Comparison of ENCODE assay signal across 15 cellular contexts in the genomic region with DNA sequence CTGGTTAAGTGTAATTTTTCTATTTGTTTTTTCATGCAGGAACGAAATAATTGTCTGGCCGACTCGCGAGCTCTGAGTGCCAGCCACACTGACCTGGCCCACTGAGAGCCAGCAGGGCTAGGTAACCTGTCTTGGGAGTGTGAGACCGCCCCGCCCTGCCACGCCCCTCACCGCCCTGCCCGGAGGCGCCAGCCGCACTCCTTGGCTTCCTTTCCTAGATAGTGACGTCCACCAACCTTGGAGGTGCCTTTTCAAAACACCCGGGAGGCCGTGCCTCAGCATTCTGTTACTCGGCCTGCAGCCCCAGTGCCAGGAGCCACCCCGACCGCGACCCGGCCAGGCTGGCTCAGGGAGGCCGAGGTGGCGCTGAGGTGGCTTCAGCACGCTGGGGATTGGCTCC. TPM values are rescaled to one million over a fixed set of nuclear protein-coding genes. Genes with fewer than 3 reads are reported as not detected.
DNase-seq lines count a peak whose midpoint lies in the region; ATAC-seq and TF ChIP-seq lines count a peak whose summit lies in the region.
"Had no signal": no experiment of that assay in that cellular context is flagged by ENCODE, and none has a peak within 500 bp of the region (broad histone marks: within the 10 kb centered on the region; RNA-seq: fewer than 3 reads in every experiment).

No MANE protein-coding gene starts in this region.

- DNase-seq in GM23338 (ENCODE audit: low spot score) (no peak), RWPE1 (ENCODE audit: low spot score) (peak; percentile 75), iPS-NIHi11 (ENCODE audit: low spot score) (peak; percentile 58), gastrocnemius medialis (peak in 1 of 2 donors; percentile 71), SJCRH30 (no peak)
- no peak for DNase-seq in stimulated activated effector memory CD8-positive, alpha-beta T cell treated with anti-CD3 and anti-CD28 coated beads, Interleukin-12 subunit alpha, Interleukin-12 subunit beta, amount 100 ng/mL, for 72 hours (ENCODE audit: low spot score in 2 of 2)
- no peak for DNase-seq in activated T-helper 2 cell treated with anti-CD3 and anti-CD28 coated beads, Interferon-gamma antibody, Interleukin-2, Interleukin-4, amounts not matched to agents 10 μg/mL and 5 μg/mL and 100 μg/mL, durations not matched to agents 14 hours and 24 hours and 36 hours (ENCODE audit: low spot score)
- DNase-seq: activated CD4-positive, alpha-beta memory T cell treated with anti-CD3 and anti-CD28 coated beads for 36 hours; activated T-cell treated with anti-CD3 and anti-CD28 coated beads, Interleukin-2, amount 50 U/mL, for 72 hours; KBM-7; NCI-H2227 treated with DMSO at 0.1 percent for 48 hours; SK-N-SH had no signal

- no peaks in the 10 kb centered on the region for H3K9me3 Mint-ChIP-seq in GM23338
- no peaks in the 10 kb centered on the region for H3K9me3 Mint-ChIP-seq in stimulated activated effector memory CD8-positive, alpha-beta T cell treated with anti-CD3 and anti-CD28 coated beads, Interleukin-12 subunit alpha, Interleukin-12 subunit beta, amount 100 ng/mL, for 72 hours
- H3K9me3 Mint-ChIP-seq in activated T-helper 2 cell treated with anti-CD3 and anti-CD28 coated beads, Interferon-gamma antibody, Interleukin-2, Interleukin-4, amounts not matched to agents 10 μg/mL and 5 μg/mL and 100 μg/mL, durations not matched to agents 14 hours and 24 hours and 36 hours, result no peaks in the 10 kb centered on the region
- H3K9me3 Mint-ChIP-seq: activated CD4-positive, alpha-beta memory T cell treated with anti-CD3 and anti-CD28 coated beads for 36 hours; activated T-cell treated with anti-CD3 and anti-CD28 coated beads, Interleukin-2, amount 50 U/mL, for 72 hours; stimulated activated naive CD8-positive, alpha-beta T cell treated with anti-CD3 and anti-CD28 coated beads, Interleukin-15, Interleukin-2, amounts not matched to agents 100 ng/mL and 50 ng/mL, for 24 hours had no signal

- TF ChIP-seq POLR2A in gastrocnemius medialis (IDR thresholded peaks at IDR 0.05), result no peak

- H4K20me1 ChIP-seq in GM23338 (replicated peaks; ENCODE audit: insufficient read depth), result peaks cover 20% of the 10 kb centered on the region

- no peak overlapping the region for H3K4me2 ChIP-seq in GM23338
- H3K4me2 ChIP-seq: SK-N-SH had no signal

- no peak overlapping the region for H3K4me3 ChIP-seq in GM23338
- no peak overlapping the region for H3K4me3 ChIP-seq in gastrocnemius medialis
- no peak overlapping the region for H3K4me3 ChIP-seq in SJCRH30
- H3K4me3 ChIP-seq: pancreas had no signal

- peaks cover 12% of the 10 kb centered on the region; the same call in 1 of the 2 replicates for H3F3A ChIP-seq in GM23338 (replicated peaks; ENCODE audit: low read depth)

- intact Hi-C loops in gastrocnemius medialis (cut with DNase I; ENCODE audit: low total_unique reads), result no loop called here
- intact Hi-C loops in activated T-helper 2 cell treated with anti-CD3 and anti-CD28 coated beads, Interferon-gamma antibody, Interleukin-2, Interleukin-4, amounts not matched to agents 10 μg/mL and 5 μg/mL and 100 μg/mL, durations not matched to agents 14 hours and 24 hours and 36 hours (cut with micrococcal nuclease), result no loop called here

- peaks cover 21% of the 10 kb centered on the region for H3K27me3 Mint-ChIP-seq in GM23338 (ENCODE audit: insufficient read depth, low read depth, poor library complexity)
- no peaks in the 10 kb centered on the region for H3K27me3 Mint-ChIP-seq in activated T-helper 2 cell treated with anti-CD3 and anti-CD28 coated beads, Interferon-gamma antibody, Interleukin-2, Interleukin-4, amounts not matched to agents 10 μg/mL and 5 μg/mL and 100 μg/mL, durations not matched to agents 14 hours and 24 hours and 36 hours (ENCODE audit: low read depth)
- H3K27me3 Mint-ChIP-seq: activated CD4-positive, alpha-beta memory T cell treated with anti-CD3 and anti-CD28 coated beads for 36 hours; stimulated activated naive CD8-positive, alpha-beta T cell treated with anti-CD3 and anti-CD28 coated beads, Interleukin-15, Interleukin-2, amounts not matched to agents 100 ng/mL and 50 ng/mL, for 24 hours had no signal

- TF ChIP-seq CTCF in GM23338 (conservative IDR thresholded peaks at IDR 0.05; ENCODE audit: low read depth in 2 of 2) (no peak), RWPE1 (conservative IDR thresholded peaks at IDR 0.05; ENCODE audit: low read depth) (no peak), gastrocnemius medialis (IDR thresholded peaks at IDR 0.05 in 4 of 5, conservative IDR thresholded peaks at IDR 0.05 in 1 of 5) (no peak)

- no peak overlapping the region for H2AFZ ChIP-seq in GM23338

- H3K36me3 Mint-ChIP-seq in GM23338 (ENCODE audit: low read depth), result peaks cover 36% of the 10 kb centered on the region
- peaks cover 88% of the 10 kb centered on the region for H3K36me3 Mint-ChIP-seq in stimulated activated effector memory CD8-positive, alpha-beta T cell treated with anti-CD3 and anti-CD28 coated beads, Interleukin-12 subunit alpha, Interleukin-12 subunit beta, amount 100 ng/mL, for 72 hours
- H3K36me3 Mint-ChIP-seq in activated T-helper 2 cell treated with anti-CD3 and anti-CD28 coated beads, Interferon-gamma antibody, Interleukin-2, Interleukin-4, amounts not matched to agents 10 μg/mL and 5 μg/mL and 100 μg/mL, durations not matched to agents 14 hours and 24 hours and 36 hours (ENCODE audit: low read depth), result peaks cover 39% of the 10 kb centered on the region

- peaks cover 24% of the 10 kb centered on the region for H3K4me1 Mint-ChIP-seq in GM23338
- H3K4me1 Mint-ChIP-seq in stimulated activated effector memory CD8-positive, alpha-beta T cell treated with anti-CD3 and anti-CD28 coated beads, Interleukin-12 subunit alpha, Interleukin-12 subunit beta, amount 100 ng/mL, for 72 hours, result no peaks in the 10 kb centered on the region
- no peaks in the 10 kb centered on the region for H3K4me1 Mint-ChIP-seq in activated T-helper 2 cell treated with anti-CD3 and anti-CD28 coated beads, Interferon-gamma antibody, Interleukin-2, Interleukin-4, amounts not matched to agents 10 μg/mL and 5 μg/mL and 100 μg/mL, durations not matched to agents 14 hours and 24 hours and 36 hours (ENCODE audit: low read depth)

- CTCF ChIA-PET in RWPE1 (lab: Yijun Ruan, JAX), result interaction anchor here (0.6 to 1.1 kb wide), 3 partner anchors 13 to 120 kb away, joined by 3 to 5 read pairs (median 4); no protein-coding TSS in a partner anchor

- no peak overlapping the region for H3K4me3 Mint-ChIP-seq in GM23338
- H3K4me3 Mint-ChIP-seq in stimulated activated effector memory CD8-positive, alpha-beta T cell treated with anti-CD3 and anti-CD28 coated beads, Interleukin-12 subunit alpha, Interleukin-12 subunit beta, amount 100 ng/mL, for 72 hours, result no peak overlapping the region
- H3K4me3 Mint-ChIP-seq in activated T-helper 2 cell treated with anti-CD3 and anti-CD28 coated beads, Interferon-gamma antibody, Interleukin-2, Interleukin-4, amounts not matched to agents 10 μg/mL and 5 μg/mL and 100 μg/mL, durations not matched to agents 14 hours and 24 hours and 36 hours (ENCODE audit: low read depth), result no peak overlapping the region
- H3K4me3 Mint-ChIP-seq: activated CD4-positive, alpha-beta memory T cell treated with anti-CD3 and anti-CD28 coated beads for 36 hours; activated T-cell treated with anti-CD3 and anti-CD28 coated beads, Interleukin-2, amount 50 U/mL, for 72 hours; stimulated activated naive CD8-positive, alpha-beta T cell treated with anti-CD3 and anti-CD28 coated beads, Interleukin-15, Interleukin-2, amounts not matched to agents 100 ng/mL and 50 ng/mL, for 24 hours had no signal

- H3K9me3 ChIP-seq in gastrocnemius medialis, result no peaks in the 10 kb centered on the region
- no peaks in the 10 kb centered on the region for H3K9me3 ChIP-seq in SJCRH30 (replicated peaks)
- H3K9me3 ChIP-seq: pancreas, SK-N-SH had no signal

- no peak overlapping the region for H3K27ac Mint-ChIP-seq in GM23338
- no peak overlapping the region for H3K27ac Mint-ChIP-seq in stimulated activated effector memory CD8-positive, alpha-beta T cell treated with anti-CD3 and anti-CD28 coated beads, Interleukin-12 subunit alpha, Interleukin-12 subunit beta, amount 100 ng/mL, for 72 hours
- H3K27ac Mint-ChIP-seq in activated T-helper 2 cell treated with anti-CD3 and anti-CD28 coated beads, Interferon-gamma antibody, Interleukin-2, Interleukin-4, amounts not matched to agents 10 μg/mL and 5 μg/mL and 100 μg/mL, durations not matched to agents 14 hours and 24 hours and 36 hours, result no peak overlapping the region
- H3K27ac Mint-ChIP-seq: activated CD4-positive, alpha-beta memory T cell treated with anti-CD3 and anti-CD28 coated beads for 36 hours; activated T-cell treated with anti-CD3 and anti-CD28 coated beads, Interleukin-2, amount 50 U/mL, for 72 hours; stimulated activated naive CD8-positive, alpha-beta T cell treated with anti-CD3 and anti-CD28 coated beads, Interleukin-15, Interleukin-2, amounts not matched to agents 100 ng/mL and 50 ng/mL, for 24 hours had no signal

- H3K9me2 ChIP-seq in GM23338 (ENCODE audit: insufficient read depth), result no peaks in the 10 kb centered on the region
- H3K9me2 ChIP-seq: SK-N-SH had no signal

- H3K27me3 ChIP-seq in GM23338 (ENCODE audit: insufficient read depth) (no peaks in the 10 kb centered on the region), gastrocnemius medialis (no peaks in the 10 kb centered on the region), SJCRH30 (no peaks in the 10 kb centered on the region)
- H3K27me3 ChIP-seq: pancreas had no signal

- in situ Hi-C loops in gastrocnemius medialis (cut with MboI; ENCODE audit: low sequenced_read_pairs in 4 of 4), result no loop called here

- H3K79me2 ChIP-seq in GM23338 (replicated peaks; ENCODE audit: insufficient read depth), result peaks cover 13% of the 10 kb centered on the region; the same call in 1 of the 2 replicates

- peaks cover 6% of the 10 kb centered on the region; the same call in 1 of the 2 replicates for H3K4me1 ChIP-seq in GM23338 (ENCODE audit: insufficient read depth)
- peaks cover 39 to 50% of the 10 kb centered on the region in 2 donors for H3K4me1 ChIP-seq in gastrocnemius medialis
- peaks cover 36% of the 10 kb centered on the region for H3K4me1 ChIP-seq in SJCRH30

- POLR2A ChIA-PET in RWPE1 (lab: Yijun Ruan, JAX; ENCODE audit: low non-redundant PET), result no interaction called here

- 0 out of 2 replicates have a peak overlapping the region, but pooled peaks have one; percentile 39 for H3K27ac ChIP-seq in GM23338 (ENCODE audit: low read depth)
- peak overlapping the region; percentile 91 for H3K27ac ChIP-seq in RWPE1
- H3K27ac ChIP-seq in gastrocnemius medialis, result peak overlapping the region in 3 of 4 donors; percentile 4 to 75 (median 56)
- no peak overlapping the region for H3K27ac ChIP-seq in SJCRH30
- H3K27ac ChIP-seq: pancreas had no signal

- ATAC-seq in GM23338 (no peak), gastrocnemius medialis (peak; percentile 14 to 63), GM18873 (IDR thresholded peaks at IDR 0.05; ENCODE audit: low FRiP score, unreplicated experiment) (no peak)
- no peak for ATAC-seq in stimulated activated effector memory CD8-positive, alpha-beta T cell treated with anti-CD3 and anti-CD28 coated beads, Interleukin-12 subunit alpha, Interleukin-12 subunit beta, amount 100 ng/mL, for 72 hours
- ATAC-seq: activated T-cell treated with anti-CD3 and anti-CD28 coated beads, Interleukin-2, amount 50 U/mL, for 72 hours; pancreas had no signal

- H3K36me3 ChIP-seq in GM23338 (ENCODE audit: insufficient read depth), result peaks cover 4% of the 10 kb centered on the region; the same call in 1 of the 2 replicates
- H3K36me3 ChIP-seq in gastrocnemius medialis, result peaks cover 0 to 39% of the 10 kb centered on the region in 2 donors
- peaks cover 19% of the 10 kb centered on the region for H3K36me3 ChIP-seq in SJCRH30

RNA-seq across cellular contexts. Expression of a gene that starts 21.7 kb away (rescaled TPM):
- 52.2 and 72.9 TPM in 2 replicates for total RNA-seq in GM23338 (2014; rRNA removed; shearing (Covaris generic))
- polyA plus RNA-seq in GM23338 (2016; fragmentation: Nextera tagmentation; extraction: Ambion mirVana), result 16.6 and 20.4 TPM in 2 replicates
- 10 to 100 TPM in 1 of 4 donors, 1 to 10 TPM in 3; 1.3 to 26.5 (median 3.0) TPM for total RNA-seq in gastrocnemius medialis
- total RNA-seq in activated T-helper 2 cell treated with anti-CD3 and anti-CD28 coated beads, Interferon-gamma antibody, Interleukin-2, Interleukin-4, amounts not matched to agents 10 μg/mL and 5 μg/mL and 100 μg/mL, durations not matched to agents 14 hours and 24 hours and 36 hours, result 52.9 and 53.7 TPM in 2 replicates
- 58.0 and 67.0 TPM in 2 replicates for total RNA-seq in SJCRH30 (2014; rRNA removed; shearing (Covaris generic))

RNA-seq across cellular contexts. Expression of a gene that starts 22.1 kb away (rescaled TPM):
- 89.6 and 116 TPM in 2 replicates for total RNA-seq in GM23338 (2014; rRNA removed; shearing (Covaris generic))
- 79.4 and 88.0 TPM in 2 replicates for polyA plus RNA-seq in GM23338 (2016; fragmentation: Nextera tagmentation; extraction: Ambion mirVana)
- 10 to 100 TPM; 16.2 to 25.8 (median 20.2) TPM for total RNA-seq in gastrocnemius medialis
- 24.6 and 27.5 TPM in 2 replicates for total RNA-seq in activated T-helper 2 cell treated with anti-CD3 and anti-CD28 coated beads, Interferon-gamma antibody, Interleukin-2, Interleukin-4, amounts not matched to agents 10 μg/mL and 5 μg/mL and 100 μg/mL, durations not matched to agents 14 hours and 24 hours and 36 hours
- total RNA-seq in SJCRH30 (2014; rRNA removed; shearing (Covaris generic)), result 28.3 and 28.6 TPM in 2 replicates

Comparison
In these comparisons a context has a peak if more than half of its experiments do, and no peak if none do; other contexts are left out.
1. ATAC-seq: peak in gastrocnemius medialis (2 of 2); none in GM23338 (single experiment), stimulated activated effector memory CD8-positive, alpha-beta T cell treated with anti-CD3 and anti-CD28 coated beads, Interleukin-12 subunit alpha, Interleukin-12 subunit beta, amount 100 ng/mL, for 72 hours (single experiment) and GM18873 (single experiment).
2. DNase-seq: peak in RWPE1 (single experiment) and iPS-NIHi11 (single experiment); none in GM23338 (single experiment), stimulated activated effector memory CD8-positive, alpha-beta T cell treated with anti-CD3 and anti-CD28 coated beads, Interleukin-12 subunit alpha, Interleukin-12 subunit beta, amount 100 ng/mL, for 72 hours (0 of 2), activated T-helper 2 cell treated with anti-CD3 and anti-CD28 coated beads, Interferon-gamma antibody, Interleukin-2, Interleukin-4, amounts not matched to agents 10 μg/mL and 5 μg/mL and 100 μg/mL, durations not matched to agents 14 hours and 24 hours and 36 hours (single experiment) and SJCRH30 (0 of 2).